1 cellular context compared by ENCODE assay signal in the genomic region with DNA sequence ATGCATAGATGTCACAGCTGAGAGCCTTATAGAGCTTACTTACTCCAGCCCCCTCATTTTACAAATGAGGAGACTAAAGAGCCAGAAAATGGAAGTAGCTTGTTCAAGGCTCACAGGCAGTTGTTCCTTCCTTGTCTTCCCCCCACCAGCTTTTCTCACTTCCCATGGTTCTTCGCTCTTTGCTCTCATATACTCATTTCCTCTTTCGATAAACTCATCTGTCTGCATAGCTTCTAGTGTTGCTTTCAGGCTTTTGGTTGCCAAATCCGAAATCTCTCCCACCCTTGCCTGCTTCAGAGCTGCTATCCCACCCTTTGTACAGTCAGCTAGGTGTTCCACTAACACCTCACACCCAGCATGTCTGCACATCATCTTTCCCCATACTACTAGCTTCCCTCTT.
TF ChIP-seq lines count a peak whose summit lies in the region.

No MANE protein-coding gene starts in this region.

TF ChIP-seq in H1, 55 proteins besides CTCF, POLR2A, EP300 and RAD21:
- TF ChIP-seq CREB1 (IDR thresholded peaks at IDR 0.05) = no peak
- TF ChIP-seq RNF2 (IDR thresholded peaks at IDR 0.05; ENCODE audit: borderline replicate concordance, low read depth, low read length, missing control alignments, poor library complexity, severe bottlenecking) = no peak
- TF ChIP-seq CHD1 (IDR thresholded peaks at IDR 0.05; ENCODE audit: low read depth, low read length) = no peak
- no peak for TF ChIP-seq NANOG (IDR thresholded peaks at IDR 0.05; ENCODE audit: insufficient read depth, low read depth, low read length, poor library complexity, severe bottlenecking)
- TF ChIP-seq MAFK (IDR thresholded peaks at IDR 0.05; ENCODE audit: low read depth, low read length) = no peak
- no peak for TF ChIP-seq BACH1 (IDR thresholded peaks at IDR 0.05; ENCODE audit: low read length)
- TF ChIP-seq HDAC6 (IDR thresholded peaks at IDR 0.05; ENCODE audit: low read depth, low read length) = no peak
- no peak for TF ChIP-seq YY1 (IDR thresholded peaks at IDR 0.05; ENCODE audit: low read depth, low read length)
- TF ChIP-seq SP4 (IDR thresholded peaks at IDR 0.05; ENCODE audit: low read length) = no peak
